In genomic region chrX:138008280-138008679, GRCh38 we compare ENCODE assay signal across 33 cellular contexts.
"Had no signal": no experiment of that assay in that cellular context is flagged by ENCODE, and none has a peak within 500 bp of the region (broad histone marks: within the 10 kb centered on the region; RNA-seq: fewer than 3 reads in every experiment).

No MANE protein-coding gene starts in this region.

- H3K4me1 Mint-ChIP-seq: activated B cell treated with CpG ODN at 0.5 μM for 24 hours; activated naive CD4-positive, alpha-beta T cell treated with anti-CD3 and anti-CD28 coated beads, Interleukin-2, amount 10 ng/mL, durations not matched to agents 7 days and 5 days; activated naive CD8-positive, alpha-beta T cell treated with anti-CD3 and anti-CD28 coated beads, Interleukin-2, amount 50 U/mL, for 24 hours had no signal

- H3K27me3 Mint-ChIP-seq: activated B cell treated with CpG ODN at 0.5 μM for 24 hours; activated CD4-positive, alpha-beta memory T cell treated with anti-CD3 and anti-CD28 coated beads for 36 hours; activated naive CD4-positive, alpha-beta T cell treated with anti-CD3 and anti-CD28 coated beads, Interleukin-2, amount 10 ng/mL, durations not matched to agents 7 days and 5 days; activated naive CD8-positive, alpha-beta T cell; activated naive CD8-positive, alpha-beta T cell treated with anti-CD3 and anti-CD28 coated beads, Interleukin-2, amount 50 U/mL, for 24 hours; brain had no signal

- H3K4me2 ChIP-seq: PC-9 had no signal

- H3K36me3 ChIP-seq: MG63 had no signal

- H3K4me3 Mint-ChIP-seq: activated B cell treated with CpG ODN at 0.5 μM for 24 hours; activated CD4-positive, alpha-beta memory T cell treated with anti-CD3 and anti-CD28 coated beads for 36 hours; activated naive CD4-positive, alpha-beta T cell treated with anti-CD3 and anti-CD28 coated beads, Interleukin-2, amount 10 ng/mL, durations not matched to agents 7 days and 5 days; activated naive CD8-positive, alpha-beta T cell; activated naive CD8-positive, alpha-beta T cell treated with anti-CD3 and anti-CD28 coated beads, Interleukin-2, amount 50 U/mL, for 24 hours; brain had no signal

- H2AFZ ChIP-seq: PC-9 had no signal

- H3K27me3 ChIP-seq: MG63 had no signal

- DNase-seq: activated B cell treated with CpG ODN at 0.5 μM for 24 hours; activated CD4-positive, alpha-beta memory T cell treated with anti-CD3 and anti-CD28 coated beads for 36 hours; activated CD4-positive, alpha-beta T cell treated with anti-CD3 and anti-CD28 coated beads for 4 hours; activated CD4-positive, alpha-beta T cell treated with anti-CD3 and anti-CD28 coated beads, Interleukin-2, amount 50 U/mL, for 1 hour; activated CD4-positive, CD25-positive, alpha-beta regulatory T cell treated with anti-CD3 and anti-CD28 coated beads, Interleukin-2, amount 50 U/mL, for 72 hours; activated CD8-positive, alpha-beta memory T cell treated with anti-CD3 and anti-CD28 coated beads, Interleukin-2, amount 50 U/mL, for 4 hours; activated effector memory CD4-positive, alpha-beta T cell treated with Interleukin-2 at 50 U/mL for 16 hours; activated naive CD4-positive, alpha-beta T cell treated with anti-CD3 and anti-CD28 coated beads, Interleukin-2, amount 10 ng/mL, durations not matched to agents 7 days and 5 days; activated naive CD8-positive, alpha-beta T cell treated with anti-CD3 and anti-CD28 coated beads, Interleukin-2, amount 50 U/mL, for 24 hours; activated T-cell treated with anti-CD3 and anti-CD28 coated beads, Interleukin-2, amount 50 U/mL, for 48 hours; anterior cingulate cortex; caudate nucleus; Karpas-422; MG63; NCI-H1048; NCI-H1105 treated with DMSO at 0.1 percent for 48 hours; NCI-H1436; NCI-H1694 treated with DMSO at 0.1 percent for 48 hours; NCI-H2029; NCI-H345; NCI-H524 treated with DMSO at 0.1 percent for 48 hours; NK-92 treated with Interleukin-12 subunit alpha and Interleukin-12 subunit beta, amount 100 ng/mL, for 24 hours; PC-9; SW 1271; T-helper 1 cell; T-helper 2 cell; T-helper 9 cell had no signal

- H3K27ac ChIP-seq: PC-9, RWPE1, VCaP had no signal

- H3K4me3 ChIP-seq: K562, MG63, PC-9 had no signal

- ATAC-seq: activated naive CD8-positive, alpha-beta T cell treated with anti-CD3 and anti-CD28 coated beads, Interleukin-2, amount 50 U/mL, for 24 hours; K562; Right ventricle myocardium inferior had no signal

- H3K9me3 ChIP-seq: MG63 had no signal

- H3K9me3 Mint-ChIP-seq: activated B cell treated with CpG ODN at 0.5 μM for 24 hours; activated CD4-positive, alpha-beta memory T cell treated with anti-CD3 and anti-CD28 coated beads for 36 hours; activated naive CD4-positive, alpha-beta T cell treated with anti-CD3 and anti-CD28 coated beads, Interleukin-2, amount 10 ng/mL, durations not matched to agents 7 days and 5 days; activated naive CD8-positive, alpha-beta T cell treated with anti-CD3 and anti-CD28 coated beads, Interleukin-2, amount 50 U/mL, for 24 hours; brain had no signal

- H3K36me3 Mint-ChIP-seq: activated CD4-positive, alpha-beta memory T cell treated with anti-CD3 and anti-CD28 coated beads for 36 hours; activated naive CD4-positive, alpha-beta T cell treated with anti-CD3 and anti-CD28 coated beads, Interleukin-2, amount 10 ng/mL, durations not matched to agents 7 days and 5 days; activated naive CD8-positive, alpha-beta T cell; brain had no signal

- H3K27ac Mint-ChIP-seq: activated B cell treated with CpG ODN at 0.5 μM for 24 hours; activated CD4-positive, alpha-beta memory T cell treated with anti-CD3 and anti-CD28 coated beads for 36 hours; activated naive CD4-positive, alpha-beta T cell treated with anti-CD3 and anti-CD28 coated beads, Interleukin-2, amount 10 ng/mL, durations not matched to agents 7 days and 5 days; activated naive CD8-positive, alpha-beta T cell; activated naive CD8-positive, alpha-beta T cell treated with anti-CD3 and anti-CD28 coated beads, Interleukin-2, amount 50 U/mL, for 24 hours had no signal
